22 cellular contexts compared by ENCODE assay signal in the genomic region with DNA sequence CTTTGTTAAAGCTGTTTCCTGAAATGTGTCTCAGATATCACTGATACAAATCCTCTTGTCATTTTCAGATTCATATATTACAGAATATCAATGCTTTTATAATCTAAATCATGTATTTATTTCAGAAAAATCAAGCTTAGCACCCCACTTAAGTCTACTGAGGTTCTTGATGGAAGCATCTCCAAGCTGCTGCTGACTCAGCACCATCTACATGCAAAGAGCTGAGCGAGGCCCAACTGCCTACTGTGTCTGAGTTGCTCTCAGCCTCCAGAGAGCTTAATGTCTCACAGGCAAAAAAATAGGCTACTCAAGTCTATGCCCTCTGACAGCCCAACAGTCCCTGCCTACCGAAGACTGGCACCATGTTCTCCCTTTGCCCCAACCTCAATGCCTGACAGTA.
"Had no signal": no experiment of that assay in that cellular context is flagged by ENCODE, and none has a peak within 500 bp of the region (broad histone marks: within the 10 kb centered on the region; RNA-seq: fewer than 3 reads in every experiment).

No MANE protein-coding gene starts in this region.

- H3K4me3 ChIP-seq: dorsolateral prefrontal cortex, lower lobe of right lung, prostate gland, right atrium auricular region, sigmoid colon, testis, tibial artery had no signal

- DNase-seq: cortex of kidney; dorsolateral prefrontal cortex; effector CD4-positive, alpha-beta T cell; hypothalamus; immature natural killer cell; left ventricle myocardium superior; lower lobe of right lung; naive thymus-derived CD8-positive, alpha-beta T cell; nephron progenitor cell; nucleus accumbens; sigmoid colon; stimulated activated CD4-positive, alpha-beta T cell treated with anti-CD3 and anti-CD28 coated beads, Interleukin-4, amount 100 ng/mL, for 4 hours; stimulated activated naive CD8-positive, alpha-beta T cell treated with anti-CD3 and anti-CD28 coated beads, Interleukin-15, Interleukin-2, amounts not matched to agents 100 U/mL and 50 U/mL, for 24 hours; substantia nigra; testis; tibial artery had no signal

- H3K27ac ChIP-seq: dorsolateral prefrontal cortex, lower lobe of right lung, prostate gland, right atrium auricular region, sigmoid colon, testis, tibial artery had no signal

- H3K4me3 Mint-ChIP-seq: immature natural killer cell; naive thymus-derived CD8-positive, alpha-beta T cell; nephron progenitor cell; stimulated activated memory B cell treated with anti-CD40 and anti-IgM and Interleukin-4, amounts not matched to agents 10 μg/mL and 1 μg/mL and 100 μg/mL, for 72 hours; type B pancreatic cell had no signal

- H3K27ac Mint-ChIP-seq: nephron progenitor cell; stimulated activated memory B cell treated with anti-CD40 and anti-IgM and Interleukin-4, amounts not matched to agents 10 μg/mL and 1 μg/mL and 100 μg/mL, for 72 hours; type B pancreatic cell had no signal

- ATAC-seq: left ventricle myocardium superior; lower lobe of right lung; naive thymus-derived CD8-positive, alpha-beta T cell; stimulated activated memory B cell treated with anti-CD40 and anti-IgM and Interleukin-4, amounts not matched to agents 10 μg/mL and 1 μg/mL and 100 μg/mL, for 72 hours had no signal

- H3K27me3 ChIP-seq: dorsolateral prefrontal cortex, right atrium auricular region, sigmoid colon, testis, tibial artery had no signal

- H3K4me1 ChIP-seq: prostate gland, right atrium auricular region, sigmoid colon, testis, tibial artery had no signal

- H3K9me3 Mint-ChIP-seq: immature natural killer cell; naive thymus-derived CD8-positive, alpha-beta T cell; nephron progenitor cell; stimulated activated memory B cell treated with anti-CD40 and anti-IgM and Interleukin-4, amounts not matched to agents 10 μg/mL and 1 μg/mL and 100 μg/mL, for 72 hours; type B pancreatic cell had no signal

- H3K36me3 ChIP-seq: prostate gland had no signal

- H3K9me3 ChIP-seq: lower lobe of right lung, prostate gland, right atrium auricular region, sigmoid colon, testis, tibial artery had no signal

- H3K27me3 Mint-ChIP-seq: naive thymus-derived CD8-positive, alpha-beta T cell; stimulated activated memory B cell treated with anti-CD40 and anti-IgM and Interleukin-4, amounts not matched to agents 10 μg/mL and 1 μg/mL and 100 μg/mL, for 72 hours; type B pancreatic cell had no signal

- H3K4me1 Mint-ChIP-seq: nephron progenitor cell had no signal

- FAIRE-seq: frontal cortex, keratinocyte had no signal
